ENCODE assay signal across 7 cellular contexts in genomic region chr3:53642211-53642610, GRCh38.
"Had no signal": no experiment of that assay in that cellular context is flagged by ENCODE, and none has a peak within 500 bp of the region (broad histone marks: within the 10 kb centered on the region; RNA-seq: fewer than 3 reads in every experiment).

No MANE protein-coding gene starts in this region.

- H3K4me3 Mint-ChIP-seq: GM23338, H9, IgD-negative memory B cell had no signal

- H3K4me2 ChIP-seq: GM23338 had no signal

- H3K36me3 Mint-ChIP-seq: IgD-negative memory B cell had no signal

- FAIRE-seq: H1, H54 had no signal

- H3K4me1 Mint-ChIP-seq: GM23338, IgD-negative memory B cell had no signal

- ATAC-seq: GM23338 had no signal

- H3K27ac Mint-ChIP-seq: GM23338, H9, IgD-negative memory B cell had no signal

- H3K4me3 ChIP-seq: GM23338 had no signal

- H3K27ac ChIP-seq: HL-60 had no signal

- H2AFZ ChIP-seq: GM23338 had no signal

- H3K9me3 Mint-ChIP-seq: GM23338, H9, IgD-negative memory B cell had no signal

- DNase-seq: H9, HCEC 1CT had no signal
